Comparison of ENCODE assay signal across 14 cellular contexts in the genomic region with DNA sequence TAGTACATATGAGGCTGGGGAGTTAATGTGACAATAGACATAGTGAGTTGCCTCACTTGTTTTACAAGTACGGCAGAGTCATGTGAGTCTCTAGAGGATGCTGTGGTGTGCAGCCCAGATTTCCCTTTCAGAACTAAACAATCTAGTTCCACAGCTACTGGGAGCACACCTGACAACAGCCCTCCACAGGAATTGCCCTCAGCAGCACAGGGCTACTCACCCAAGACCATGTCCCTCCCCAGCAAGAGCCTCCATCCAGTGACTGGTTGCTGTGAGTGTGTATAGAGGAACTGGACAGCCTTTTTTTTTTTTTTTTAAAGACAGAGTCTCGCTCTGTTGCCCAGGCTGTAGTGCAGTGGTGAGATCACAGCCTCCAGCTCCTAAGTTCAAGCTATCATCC. TPM values are rescaled to one million over a fixed set of nuclear protein-coding genes. Genes with fewer than 3 reads are reported as not detected.
DNase-seq lines count a peak whose midpoint lies in the region; ATAC-seq, FAIRE-seq and TF ChIP-seq lines count a peak whose summit lies in the region.
"Had no signal": no experiment of that assay in that cellular context is flagged by ENCODE, and none has a peak within 500 bp of the region (broad histone marks: within the 10 kb centered on the region; RNA-seq: fewer than 3 reads in every experiment).

No MANE protein-coding gene starts in this region.

- no peaks in the 10 kb centered on the region for H3K36me3 ChIP-seq in bronchial epithelial cell (ENCODE audit: control insufficient read depth, insufficient read depth, low read length)
- H3K36me3 ChIP-seq in uterus: no peaks in the 10 kb centered on the region
- H3K36me3 ChIP-seq: breast epithelium, gastroesophageal sphincter had no signal

- H3K4me3 ChIP-seq in bronchial epithelial cell (ENCODE audit: low read depth, low read length): no peak overlapping the region
- no peak overlapping the region for H3K4me3 ChIP-seq in uterus
- H3K4me3 ChIP-seq: breast epithelium, gastroesophageal sphincter, SK-N-MC had no signal

- intact Hi-C loops in uterus (cut with DNase I; ENCODE audit: low total_unique reads): no loop called here

- H3K27ac ChIP-seq in uterus: no peak overlapping the region
- H3K27ac ChIP-seq: breast epithelium, gastroesophageal sphincter, SK-N-MC had no signal

- ATAC-seq in GM18505 (IDR thresholded peaks at IDR 0.05; ENCODE audit: unreplicated experiment) (peak; percentile 60), GM21423 (IDR thresholded peaks at IDR 0.05; ENCODE audit: unreplicated experiment) (peak; percentile 65), HG03103 (IDR thresholded peaks at IDR 0.05; ENCODE audit: low read depth, unreplicated experiment) (peak; percentile 40)
- ATAC-seq: gastroesophageal sphincter had no signal

- H3K9me3 ChIP-seq in uterus: no peaks in the 10 kb centered on the region
- H3K9me3 ChIP-seq: breast epithelium, gastroesophageal sphincter had no signal

- no peaks in the 10 kb centered on the region for H3K4me1 ChIP-seq in uterus
- H3K4me1 ChIP-seq: breast epithelium had no signal

- DNase-seq in bronchial epithelial cell (ENCODE audit: low read depth) (peak; percentile 31), foreskin melanocyte (no peak), DMS114 treated with DMSO at 0.1 percent for 48 hours (lab: John Stamatoyannopoulos, UW; ENCODE audit: unreplicated experiment) (no peak), uterus (no peak), NCI-H2196 (lab: John Stamatoyannopoulos, UW; ENCODE audit: unreplicated experiment) (no peak)
- DNase-seq: CD4-positive, alpha-beta T cell; midbrain had no signal

- TF ChIP-seq POLR2A in GM18505 (IDR thresholded peaks at IDR 0.05; ENCODE audit: borderline replicate concordance, extremely low read depth, insufficient read depth, insufficient read length) (no peak), uterus (IDR thresholded peaks at IDR 0.05) (no peak)

- H3K27me3 ChIP-seq in bronchial epithelial cell (ENCODE audit: control insufficient read depth, insufficient read depth, low read length) (peaks cover 2% of the 10 kb centered on the region), uterus (no peaks in the 10 kb centered on the region)
- H3K27me3 ChIP-seq: breast epithelium, gastroesophageal sphincter had no signal

- FAIRE-seq in bronchial epithelial cell (lab: Jason Lieb, UNC): no peak
- FAIRE-seq: H54 had no signal

- TF ChIP-seq CTCF in bronchial epithelial cell (IDR thresholded peaks at IDR 0.05; ENCODE audit: insufficient read depth, low read length, severe bottlenecking): no peak
- no peak for TF ChIP-seq CTCF in uterus (IDR thresholded peaks at IDR 0.05)

RNA-seq across cellular contexts. Expression of a gene that starts 40.2 kb away (rescaled TPM):
- total RNA-seq in bronchial epithelial cell: 61.3 and 67.6 TPM in 2 replicates
- total RNA-seq in uterus: 10 to 100 TPM in 2 of 4 donors, 1 to 10 TPM in 2; 3.1 to 58.5 (median 25.0) TPM
